ENCODE assay signal across 1 cellular context in the genomic region with DNA sequence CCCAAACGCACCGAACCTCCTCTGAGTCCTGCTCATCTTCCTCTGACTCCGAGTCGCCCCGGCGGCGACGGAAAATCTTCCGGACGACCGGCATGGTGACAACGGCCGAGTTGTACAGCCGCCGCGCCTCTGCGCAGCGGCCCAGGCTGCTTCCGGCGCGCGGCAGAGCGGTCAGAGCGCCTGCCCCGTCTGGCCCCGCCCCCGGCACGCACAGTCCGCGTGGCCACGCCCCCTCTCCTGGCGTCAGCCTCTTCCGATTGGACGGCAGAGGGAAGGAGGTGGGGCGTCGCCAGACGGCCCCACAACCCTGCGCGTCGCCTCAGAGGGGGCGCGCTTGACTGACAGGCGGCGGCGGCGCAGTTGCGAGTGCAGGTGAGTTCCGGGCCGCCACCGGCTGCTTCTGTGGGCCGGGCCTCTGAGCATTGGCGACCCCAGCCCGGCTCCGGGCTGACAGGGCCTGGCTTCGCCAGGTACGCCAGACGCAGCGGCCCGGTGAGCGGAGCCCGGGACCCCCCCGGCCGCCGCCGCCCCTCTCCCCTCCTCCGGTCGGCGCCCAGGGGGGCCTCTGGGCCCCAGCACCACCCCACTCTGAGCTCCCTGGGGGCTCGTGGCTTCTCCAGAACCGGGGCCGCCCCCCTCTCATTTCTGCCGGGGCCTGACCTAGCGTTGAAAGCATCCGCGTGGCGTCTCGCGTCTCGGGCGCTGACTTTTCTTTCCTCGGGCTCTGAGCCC.
A peak's percentile ranks its signal among the peaks of the same experiment; 100 is the strongest.
TF ChIP-seq lines count a peak whose summit lies in the region.

A gene with protein sequence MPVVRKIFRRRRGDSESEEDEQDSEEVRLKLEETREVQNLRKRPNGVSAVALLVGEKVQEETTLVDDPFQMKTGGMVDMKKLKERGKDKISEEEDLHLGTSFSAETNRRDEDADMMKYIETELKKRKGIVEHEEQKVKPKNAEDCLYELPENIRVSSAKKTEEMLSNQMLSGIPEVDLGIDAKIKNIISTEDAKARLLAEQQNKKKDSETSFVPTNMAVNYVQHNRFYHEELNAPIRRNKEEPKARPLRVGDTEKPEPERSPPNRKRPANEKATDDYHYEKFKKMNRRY (minus strand): TSS at position 148 of the 732 bp plus-strand sequence. CDS start 54 bp downstream, at position 94.
Gene USP20 (plus strand): TSS at position 331 of the 732 bp plus-strand sequence. CDS start 17,098 bp downstream, outside the sequence.

TF ChIP-seq in K562, 482 proteins besides CTCF, POLR2A, EP300 and RAD21 (continued from another document):
- TF ChIP-seq CUX1 (CRISPR knock-in tag; IDR thresholded peaks at IDR 0.05) (no peak), TCF7L2 (IDR thresholded peaks at IDR 0.05; ENCODE audit: low read depth, low read length) (peak; percentile 27; the same call in 1 of the 2 replicates), CREB1 (IDR thresholded peaks at IDR 0.05) (peak; percentile 99), CREB1 (CRISPR knock-in tag; IDR thresholded peaks at IDR 0.05) (no peak), TRIM28 (IDR thresholded peaks at IDR 0.05) (no peak), TSC22D4 (tag; IDR thresholded peaks at IDR 0.05) (no peak), RBFOX2 (IDR thresholded peaks at IDR 0.05; ENCODE audit: low read depth, low read length) (peak; percentile 95), ZNF212 (CRISPR knock-in tag; IDR thresholded peaks at IDR 0.05) (peak; percentile 27; the same call in 1 of the 2 replicates), ZNF586 (CRISPR knock-in tag; conservative IDR thresholded peaks at IDR 0.05) (no peak), PBX2 (CRISPR knock-in tag; IDR thresholded peaks at IDR 0.05; ENCODE audit: low read depth) (no peak), PBX2 (tag; conservative IDR thresholded peaks at IDR 0.05; ENCODE audit: low read depth) (peak; percentile 86), E2F8 (IDR thresholded peaks at IDR 0.05; ENCODE audit: low read depth, partially characterized antibody) (peak; percentile 91), XRCC3 (IDR thresholded peaks at IDR 0.05) (no peak), PHF8 (IDR thresholded peaks at IDR 0.05; ENCODE audit: borderline replicate concordance, low read length) (peak; percentile 97; the same call in 1 of the 2 replicates), U2AF2 (optimal IDR thresholded peaks at IDR 0.05; ENCODE audit: low read depth, low read length) (no peak), HMG20B (CRISPR knock-in tag; IDR thresholded peaks at IDR 0.05) (no peak)
TF ChIP-seq in K562: peak in this region for 127.
